1 cellular context compared by ENCODE assay signal in genomic region chr3:196140224-196140623, GRCh38.
TF ChIP-seq lines count a peak whose summit lies in the region.

No MANE protein-coding gene starts in this region.

TF ChIP-seq in K562, 482 proteins besides CTCF, POLR2A, EP300 and RAD21 (continued from another document):
- TF ChIP-seq DMBX1 (CRISPR knock-in tag; IDR thresholded peaks at IDR 0.05; ENCODE audit: borderline replicate concordance) (peak; percentile 60; the same call in 1 of the 2 replicates), CBFA2T2 (conservative IDR thresholded peaks at IDR 0.05) (peak; percentile 58)
